In the genomic region with DNA sequence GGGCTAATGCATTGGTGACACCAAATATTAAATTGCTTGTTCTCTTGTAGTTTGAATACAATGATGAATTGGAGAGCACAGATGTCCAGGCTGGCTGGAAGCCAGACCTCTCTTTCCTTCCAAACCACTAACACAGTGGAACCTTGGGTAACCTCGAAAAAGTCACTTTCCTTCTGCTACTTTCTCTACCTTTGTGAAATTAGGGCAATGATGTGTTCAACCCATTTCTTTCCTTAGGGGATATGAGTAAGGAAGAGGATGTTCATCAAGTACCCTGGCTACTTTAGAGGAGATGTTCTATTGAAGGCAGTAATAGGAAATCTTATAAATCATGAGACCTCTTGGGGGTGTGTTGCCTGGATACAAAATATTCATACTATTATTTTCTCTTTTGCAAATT, we compare ENCODE assay signal across 10 cellular contexts. TPM values are rescaled to one million over a fixed set of nuclear protein-coding genes. Genes with fewer than 3 reads are reported as not detected.
DNase-seq lines count a peak whose midpoint lies in the region; ATAC-seq and TF ChIP-seq lines count a peak whose summit lies in the region.
"Had no signal": no experiment of that assay in that cellular context is flagged by ENCODE, and none has a peak within 500 bp of the region (broad histone marks: within the 10 kb centered on the region; RNA-seq: fewer than 3 reads in every experiment).

No MANE protein-coding gene starts in this region.

- no peaks in the 10 kb centered on the region for H4K20me1 ChIP-seq in fibroblast of lung (ENCODE audit: control insufficient read depth, extremely low read depth, insufficient read depth, low read length)

- no peak overlapping the region for H2AFZ ChIP-seq in fibroblast of lung (ENCODE audit: low read length)

- no peak overlapping the region for H3K27ac ChIP-seq in fibroblast of lung (ENCODE audit: insufficient read depth, low read length)
- H3K27ac ChIP-seq in gastrocnemius medialis: no peak overlapping the region

- no peak for TF ChIP-seq CTCF in fibroblast of lung (conservative IDR thresholded peaks at IDR 0.05 in 1 of 2, IDR thresholded peaks at IDR 0.05 in 1 of 2; ENCODE audit: low read depth in 1 of 2, low read length in 2 of 2)
- TF ChIP-seq CTCF in gastrocnemius medialis (IDR thresholded peaks at IDR 0.05 in 4 of 5, conservative IDR thresholded peaks at IDR 0.05 in 1 of 5): no peak

- TF ChIP-seq POLR2A in gastrocnemius medialis (IDR thresholded peaks at IDR 0.05): no peak

- H3K4me1 ChIP-seq in fibroblast of lung (ENCODE audit: control insufficient read depth, extremely low read depth, insufficient read depth, low read length) (peaks cover 4% of the 10 kb centered on the region), gastrocnemius medialis (peaks cover 0 to 6% of the 10 kb centered on the region in 2 donors), HAP-1 (no peaks in the 10 kb centered on the region)

- no peaks in the 10 kb centered on the region for H3K36me3 ChIP-seq in fibroblast of lung (ENCODE audit: control insufficient read depth, insufficient read depth, low read length)
- H3K36me3 ChIP-seq in gastrocnemius medialis: no peaks in the 10 kb centered on the region
- H3K36me3 ChIP-seq in HAP-1 (replicated peaks): no peaks in the 10 kb centered on the region

- in situ Hi-C loops in G401 (cut with HindIII; ENCODE audit: low sequenced_read_pairs) (no loop called here), gastrocnemius medialis (cut with MboI; ENCODE audit: low sequenced_read_pairs in 4 of 4) (no loop called here), HAP-1 (cut with MboI; ENCODE audit: low sequenced_read_pairs) (no loop called here)

- H3K79me2 ChIP-seq in fibroblast of lung (ENCODE audit: control insufficient read depth, insufficient read depth, low read length): no peaks in the 10 kb centered on the region

- peak; percentile 92 for DNase-seq in G401 (ENCODE audit: low spot score)
- peak; percentile 14 to 55 for DNase-seq in NCI-H446 (lab: John Stamatoyannopoulos, UW)
- peak; percentile 63 to 76 for DNase-seq in fibroblast of lung (ENCODE audit: low read depth in 2 of 2)
- peak; percentile 32 to 67 for DNase-seq in gastrocnemius medialis
- no peak for DNase-seq in HAP-1 (ENCODE audit: low spot score in 2 of 2)
- DNase-seq: activated CD8-positive, alpha-beta memory T cell treated with anti-CD3 and anti-CD28 coated beads, Interleukin-2, amount 50 U/mL, for 4 hours; NCI-H1436 treated with DMSO at 0.1 percent for 48 hours had no signal

- H3K9me3 ChIP-seq in fibroblast of lung (ENCODE audit: control insufficient read depth, insufficient read depth, low read depth, low read length) (no peaks in the 10 kb centered on the region), gastrocnemius medialis (no peaks in the 10 kb centered on the region), HAP-1 (no peaks in the 10 kb centered on the region)

- intact Hi-C loops in gastrocnemius medialis (cut with DNase I; ENCODE audit: low total_unique reads): no loop called here

- H3K9ac ChIP-seq in fibroblast of lung (ENCODE audit: insufficient read depth, low read length): no peak overlapping the region

- H3K4me2 ChIP-seq in fibroblast of lung (ENCODE audit: extremely low read depth, insufficient read depth, low read length): no peak overlapping the region

- H3K4me3 ChIP-seq in fibroblast of lung (replicated peaks in 1 of 4; ENCODE audit: control extremely low read depth in 1 of 4, insufficient read depth in 1 of 4, low read depth in 3 of 4, low read length in 4 of 4) (no peak overlapping the region), gastrocnemius medialis (no peak overlapping the region), HAP-1 (no peak overlapping the region)

- H3K27me3 ChIP-seq in fibroblast of lung (ENCODE audit: control insufficient read depth, insufficient read depth, low read length) (no peaks in the 10 kb centered on the region), gastrocnemius medialis (no peaks in the 10 kb centered on the region), HAP-1 (ENCODE audit: low read depth) (peaks cover 2% of the 10 kb centered on the region; the same call in 1 of the 2 replicates)

- peak; percentile 89 to 90 for ATAC-seq in gastrocnemius medialis
- ATAC-seq in GM19397 (IDR thresholded peaks at IDR 0.05; ENCODE audit: unreplicated experiment): no peak
- ATAC-seq in GM19023 (IDR thresholded peaks at IDR 0.05; ENCODE audit: unreplicated experiment): no peak

RNA-seq across cellular contexts. Expression of gene XCL2, which starts 55.6 kb away (rescaled TPM):
- total RNA-seq in G401 (2014; rRNA removed; shearing (Covaris generic)): not detected in 2 replicates
- total RNA-seq in fibroblast of lung (not detected in 2 replicates), gastrocnemius medialis (1 to 10 TPM in 1 of 4 donors, not detected in 3; 1.5 TPM)
- not detected in 2 replicates for polyA plus RNA-seq in fibroblast of lung
- polyA plus RNA-seq in fibroblast of lung (2012): not detected in 2 replicates
- not detected in 2 replicates for polyA minus RNA-seq in fibroblast of lung (ENCODE audit: low replicate concordance)
- polyA plus RNA-seq: neural cell had no signal

Comparison
In these comparisons a context has a peak if more than half of its experiments do, and no peak if none do; other contexts are left out.
1. DNase-seq: peak in G401 (single experiment), NCI-H446 (2 of 2), fibroblast of lung (2 of 2) and gastrocnemius medialis (2 of 2); none in HAP-1 (0 of 2).
2. ATAC-seq: peak in gastrocnemius medialis (2 of 2); none in GM19397 (single experiment) and GM19023 (single experiment).